In genomic region chr10:72637398-72637857, GRCh38 we compare ENCODE assay signal across 1 cellular context.
TF ChIP-seq lines count a peak whose summit lies in the region.

No MANE protein-coding gene starts in this region.

TF ChIP-seq in GM12878, 131 proteins besides CTCF, POLR2A, EP300 and RAD21 (continued from another document):
- TF ChIP-seq ZBTB40 (IDR thresholded peaks at IDR 0.05; ENCODE audit: borderline replicate concordance) (no peak), CBX5 (IDR thresholded peaks at IDR 0.05; ENCODE audit: low read depth) (0 out of 2 replicates have a peak, but pooled peaks have one; percentile 59), FOXM1 (IDR thresholded peaks at IDR 0.05; ENCODE audit: low read depth, low read length) (no peak), IRF4 (IDR thresholded peaks at IDR 0.05; ENCODE audit: low read depth, low read length) (peak; percentile 93), MYB (IDR thresholded peaks at IDR 0.05; ENCODE audit: borderline replicate concordance, low read depth, low read length) (no peak), ATF2 (IDR thresholded peaks at IDR 0.05; ENCODE audit: low read length) (no peak), ZNF274 (IDR thresholded peaks at IDR 0.05; ENCODE audit: insufficient read depth, insufficient read length) (no peak), EED (IDR thresholded peaks at IDR 0.05; ENCODE audit: low read depth) (peak; percentile 74), RELA (IDR thresholded peaks at IDR 0.05; ENCODE audit: borderline replicate concordance, partially characterized antibody) (no peak), JUND (IDR thresholded peaks at IDR 0.05; ENCODE audit: low read depth, low read length) (peak; percentile 46; the same call in 1 of the 2 replicates), BACH1 (IDR thresholded peaks at IDR 0.05; ENCODE audit: borderline replicate concordance) (peak; percentile 30; the same call in 1 of the 2 replicates), JUNB (IDR thresholded peaks at IDR 0.05) (peak; percentile 80), POU2F2 (IDR thresholded peaks at IDR 0.05; ENCODE audit: borderline replicate concordance, low read depth, low read length) (0 out of 3 replicates have a peak, but pooled peaks have one; percentile 15), BCL11A (IDR thresholded peaks at IDR 0.05; ENCODE audit: low read depth, low read length) (0 out of 2 replicates have a peak, but pooled peaks have one; percentile 28), PAX5 (IDR thresholded peaks at IDR 0.05; ENCODE audit: borderline replicate concordance, low read depth, low read length) (peak; percentile 60; the same call in 1 of the 2 replicates), TCF7 (IDR thresholded peaks at IDR 0.05; ENCODE audit: borderline replicate concordance) (0 out of 2 replicates have a peak, but pooled peaks have one; percentile 50), TCF12 (IDR thresholded peaks at IDR 0.05; ENCODE audit: low read depth, low read length) (0 out of 2 replicates have a peak, but pooled peaks have one; percentile 16)
